Comparison of ENCODE assay signal across 25 cellular contexts in the genomic region with DNA sequence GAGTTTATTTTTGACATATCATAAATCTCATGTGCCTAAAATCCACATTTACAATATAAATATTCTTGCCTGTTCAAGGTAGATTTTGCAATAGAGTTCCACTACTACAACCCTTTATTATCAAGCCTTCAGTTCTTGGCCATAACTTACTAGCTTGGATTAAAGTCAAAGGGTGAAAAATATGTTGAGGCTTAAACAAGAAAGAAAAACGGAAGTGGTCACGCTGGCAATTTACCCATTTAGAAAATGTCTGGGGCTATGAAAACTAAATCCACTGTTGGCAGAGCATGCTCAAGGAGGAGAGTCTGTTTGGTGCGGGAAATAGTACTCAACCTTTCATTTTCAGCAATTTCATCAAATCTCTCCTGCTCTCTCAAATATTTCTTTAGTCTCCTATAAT.
DNase-seq lines count a peak whose midpoint lies in the region; ATAC-seq and TF ChIP-seq lines count a peak whose summit lies in the region.
"Had no signal": no experiment of that assay in that cellular context is flagged by ENCODE, and none has a peak within 500 bp of the region (broad histone marks: within the 10 kb centered on the region; RNA-seq: fewer than 3 reads in every experiment).

No MANE protein-coding gene starts in this region.

- no peaks in the 10 kb centered on the region for H3K4me1 ChIP-seq in mucosa of descending colon (ENCODE audit: low read depth)
- H3K4me1 ChIP-seq: body of pancreas, SJSA1 had no signal

- ATAC-seq in mucosa of descending colon (no peak), GM21447 (IDR thresholded peaks at IDR 0.05; ENCODE audit: unreplicated experiment) (no peak)
- ATAC-seq: body of pancreas, lower lobe of right lung, natural killer cell had no signal

- H3K4me3 ChIP-seq in astrocyte of the cerebellum (ENCODE audit: low read depth, low read length) (no peak overlapping the region), mucosa of descending colon (no peak overlapping the region)
- H3K4me3 ChIP-seq: body of pancreas, lower lobe of right lung, SJSA1 had no signal

- in situ Hi-C loops in astrocyte of the cerebellum (cut with HindIII; ENCODE audit: low sequenced_read_pairs) = no loop called here

- H3K36me3 ChIP-seq in mucosa of descending colon (ENCODE audit: low read depth) = no peaks in the 10 kb centered on the region
- H3K36me3 ChIP-seq: lower lobe of right lung, SJSA1 had no signal

- no peaks in the 10 kb centered on the region for H3K9me3 ChIP-seq in mucosa of descending colon
- H3K9me3 ChIP-seq: body of pancreas, lower lobe of right lung, SJSA1 had no signal

- DNase-seq in NOMO-1 (lab: John Stamatoyannopoulos, UW; ENCODE audit: unreplicated experiment in 2 of 2) (peak; percentile 7 to 22), NOMO-1 treated with dmso at 0.1 percent for 144 hours (lab: John Stamatoyannopoulos, UW; ENCODE audit: unreplicated experiment) (no peak), astrocyte of the cerebellum (ENCODE audit: low read depth) (peak; percentile 79), iris pigment epithelial cell (ENCODE audit: low read depth) (peak; percentile 4), NCI-H2081 treated with DMSO at 0.1 percent for 48 hours (lab: John Stamatoyannopoulos, UW) (no peak), mucosa of descending colon (no peak)
- DNase-seq in activated CD4-positive, CD25-positive, alpha-beta regulatory T cell treated with anti-CD3 and anti-CD28 coated beads, Interleukin-2, amount 50 U/mL, for 72 hours = no peak
- DNase-seq: activated CD4-positive, alpha-beta T cell treated with anti-CD3 and anti-CD28 coated beads, Interleukin-2, amount 10 ng/mL, durations not matched to agents 24 days and 14 days; activated naive CD8-positive, alpha-beta T cell treated with anti-CD3 and anti-CD28 coated beads for 36 hours; AML-193; body of pancreas; CD4-positive, alpha-beta T cell; DND-41; erythroblast; GF-D8; HFFc6; lower lobe of right lung; natural killer cell; NCI-H2029; retina; small intestine; stimulated activated naive CD4-positive, alpha-beta T cell treated with Interleukin-2 at 50 U/mL for 16 hours; T1000 had no signal

- TF ChIP-seq CTCF in astrocyte of the cerebellum (IDR thresholded peaks at IDR 0.05; ENCODE audit: low read depth, low read length, missing control alignments) = no peak
- TF ChIP-seq CTCF in mucosa of descending colon (IDR thresholded peaks at IDR 0.05) = no peak

- intact Hi-C loops in mucosa of descending colon (cut with DNase I, micrococcal nuclease) = no loop called here

Comparison
In these comparisons a context has a peak if more than half of its experiments do, and no peak if none do; other contexts are left out.
1. DNase-seq: peak in NOMO-1 (2 of 2), astrocyte of the cerebellum (single experiment) and iris pigment epithelial cell (single experiment); none in NOMO-1 treated with dmso at 0.1 percent for 144 hours (single experiment), NCI-H2081 treated with DMSO at 0.1 percent for 48 hours (single experiment), mucosa of descending colon (0 of 3) and activated CD4-positive, CD25-positive, alpha-beta regulatory T cell treated with anti-CD3 and anti-CD28 coated beads, Interleukin-2, amount 50 U/mL, for 72 hours (single experiment).